1 cellular context compared by ENCODE assay signal in genomic region chr13:113153810-113154748, GRCh38.
TF ChIP-seq lines count a peak whose summit lies in the region.

No MANE protein-coding gene starts in this region.

TF ChIP-seq in HepG2, 621 proteins besides CTCF, POLR2A, EP300 and RAD21 (continued from another document):
- TF ChIP-seq ZNF580 (CRISPR knock-in tag; IDR thresholded peaks at IDR 0.05; ENCODE audit: borderline replicate concordance, low read depth) (no peak), NRL (CRISPR knock-in tag; IDR thresholded peaks at IDR 0.05; ENCODE audit: borderline replicate concordance) (no peak), SNAI1 (CRISPR knock-in tag; IDR thresholded peaks at IDR 0.05; ENCODE audit: borderline replicate concordance) (no peak), PPARG (CRISPR knock-in tag; conservative IDR thresholded peaks at IDR 0.05) (peak; percentile 33; the same call in 1 of the 2 replicates), PHF20 (CRISPR knock-in tag; IDR thresholded peaks at IDR 0.05) (no peak)
TF ChIP-seq in HepG2: peak in this region for 80.
